ENCODE assay signal across 7 cellular contexts in genomic region chr4:189941005-189941450, GRCh38. TPM values are rescaled to one million over a fixed set of nuclear protein-coding genes. Genes with fewer than 3 reads are reported as not detected.
DNase-seq lines count a peak whose midpoint lies in the region; ATAC-seq, FAIRE-seq and TF ChIP-seq lines count a peak whose summit lies in the region.

No MANE protein-coding gene starts in this region.

- H3K4me3 Mint-ChIP-seq in activated CD8-positive, alpha-beta T cell treated with anti-CD3 and anti-CD28 coated beads, Interleukin-2, amount 10 ng/mL, durations not matched to agents 7 days and 5 days: peak overlapping the region; percentile 86

- ATAC-seq in activated CD8-positive, alpha-beta T cell treated with anti-CD3 and anti-CD28 coated beads, Interleukin-2, amount 10 ng/mL, durations not matched to agents 7 days and 5 days: no peak

- no peak for TF ChIP-seq POLR2A in H54 (IDR thresholded peaks at IDR 0.05; ENCODE audit: low read depth, low read length)

- peaks cover 41% of the 10 kb centered on the region for H3K4me1 Mint-ChIP-seq in activated CD8-positive, alpha-beta T cell treated with anti-CD3 and anti-CD28 coated beads, Interleukin-2, amount 10 ng/mL, durations not matched to agents 7 days and 5 days (ENCODE audit: low read depth)

- H3K36me3 ChIP-seq in iPS-15b (ENCODE audit: control insufficient read depth, insufficient read depth, low read length): no peaks in the 10 kb centered on the region
- H3K36me3 ChIP-seq in subcutaneous abdominal adipose tissue (ENCODE audit: control insufficient read depth in 5 of 5, insufficient read depth in 5 of 5, low read length in 5 of 5): no peaks in the 10 kb centered on the region

- H3K27ac Mint-ChIP-seq in activated CD8-positive, alpha-beta T cell treated with anti-CD3 and anti-CD28 coated beads, Interleukin-2, amount 10 ng/mL, durations not matched to agents 7 days and 5 days: peak overlapping the region; percentile 97

- H3K4me1 ChIP-seq in iPS-15b (ENCODE audit: control insufficient read depth, insufficient read depth, low read length) (no peaks in the 10 kb centered on the region), subcutaneous abdominal adipose tissue (ENCODE audit: control insufficient read depth in 5 of 5, insufficient read depth in 5 of 5, low read length in 5 of 5) (peaks cover 0 to 19% (median 18%) of the 10 kb centered on the region in 5 donors)

- DNase-seq in HFF-Myc (ENCODE audit: extremely low read depth, low read depth) (no peak), H54 (ENCODE audit: insufficient read length, low spot score) (no peak), NOMO-1 (lab: John Stamatoyannopoulos, UW; ENCODE audit: unreplicated experiment in 2 of 2) (no peak), HuH-7 (ENCODE audit: low spot score) (no peak)
- no peak for DNase-seq in activated CD8-positive, alpha-beta T cell treated with anti-CD3 and anti-CD28 coated beads, Interleukin-2, amount 10 ng/mL, durations not matched to agents 7 days and 5 days

- FAIRE-seq in H54 (lab: Jason Lieb, UNC): no peak

- TF ChIP-seq CTCF in HFF-Myc (IDR thresholded peaks at IDR 0.05; ENCODE audit: low read depth, low read length, missing control alignments): no peak

- H3K27me3 ChIP-seq in iPS-15b (ENCODE audit: control insufficient read depth, insufficient read depth, low read length) (no peaks in the 10 kb centered on the region), subcutaneous abdominal adipose tissue (ENCODE audit: control insufficient read depth in 5 of 5, insufficient read depth in 4 of 5, low read length in 5 of 5) (no peaks in the 10 kb centered on the region)

- POLR2A ChIA-PET in activated CD8-positive, alpha-beta T cell treated with anti-CD3 and anti-CD28 coated beads, Interleukin-2, amount 10 ng/mL, durations not matched to agents 7 days and 5 days (lab: Charles Lee): interaction anchor here (2.4 kb wide), 1 partner anchor 8 kb away, joined by 8 read pairs; no protein-coding TSS in a partner anchor

- H3K27me3 Mint-ChIP-seq in activated CD8-positive, alpha-beta T cell treated with anti-CD3 and anti-CD28 coated beads, Interleukin-2, amount 10 ng/mL, durations not matched to agents 7 days and 5 days (ENCODE audit: low read depth): no peaks in the 10 kb centered on the region

- peak overlapping the region; percentile 79 for H3K9ac ChIP-seq in iPS-15b (ENCODE audit: low read depth, low read length)
- H3K9ac ChIP-seq in subcutaneous abdominal adipose tissue (ENCODE audit: low read length in 5 of 5): peak overlapping the region; percentile 82 to 94 (median 90)

- peak overlapping the region; percentile 85 for H3K4me3 ChIP-seq in HFF-Myc (replicated peaks; ENCODE audit: low read depth, low read length)
- peak overlapping the region; percentile 95 for H3K4me3 ChIP-seq in iPS-15b (ENCODE audit: low read depth, low read length)
- peak overlapping the region; percentile 82 to 97 (median 93) for H3K4me3 ChIP-seq in subcutaneous abdominal adipose tissue (ENCODE audit: low read depth in 1 of 5, low read length in 5 of 5)

- CTCF ChIA-PET in activated CD8-positive, alpha-beta T cell treated with anti-CD3 and anti-CD28 coated beads, Interleukin-2, amount 10 ng/mL, durations not matched to agents 7 days and 5 days (lab: Charles Lee): interaction anchor here (0.8 to 1.8 kb wide), 4 partner anchors 9 to 29 kb away, joined by 3 to 6 read pairs (median 4); no protein-coding TSS in a partner anchor

- H3K27ac ChIP-seq in subcutaneous abdominal adipose tissue (ENCODE audit: low read depth, low read length): peak overlapping the region; percentile 90

- H3K9me3 ChIP-seq in iPS-15b (ENCODE audit: control insufficient read depth, insufficient read depth, low read length) (no peaks in the 10 kb centered on the region), subcutaneous abdominal adipose tissue (ENCODE audit: control insufficient read depth in 5 of 5, low read length in 5 of 5) (no peaks in the 10 kb centered on the region)

- peaks cover 44% of the 10 kb centered on the region for H3K36me3 Mint-ChIP-seq in activated CD8-positive, alpha-beta T cell treated with anti-CD3 and anti-CD28 coated beads, Interleukin-2, amount 10 ng/mL, durations not matched to agents 7 days and 5 days (ENCODE audit: low read depth)

- peaks cover 3% of the 10 kb centered on the region for H3K9me3 Mint-ChIP-seq in activated CD8-positive, alpha-beta T cell treated with anti-CD3 and anti-CD28 coated beads, Interleukin-2, amount 10 ng/mL, durations not matched to agents 7 days and 5 days (ENCODE audit: insufficient read depth)

RNA-seq across cellular contexts. Expression of gene FRG1, which starts 0.4 kb away (rescaled TPM):
- 10 to 100 TPM; 55.3 to 57.8 TPM for total RNA-seq in activated CD8-positive, alpha-beta T cell treated with anti-CD3 and anti-CD28 coated beads, Interleukin-2, amount 10 ng/mL, durations not matched to agents 7 days and 5 days
